In the genomic region with DNA sequence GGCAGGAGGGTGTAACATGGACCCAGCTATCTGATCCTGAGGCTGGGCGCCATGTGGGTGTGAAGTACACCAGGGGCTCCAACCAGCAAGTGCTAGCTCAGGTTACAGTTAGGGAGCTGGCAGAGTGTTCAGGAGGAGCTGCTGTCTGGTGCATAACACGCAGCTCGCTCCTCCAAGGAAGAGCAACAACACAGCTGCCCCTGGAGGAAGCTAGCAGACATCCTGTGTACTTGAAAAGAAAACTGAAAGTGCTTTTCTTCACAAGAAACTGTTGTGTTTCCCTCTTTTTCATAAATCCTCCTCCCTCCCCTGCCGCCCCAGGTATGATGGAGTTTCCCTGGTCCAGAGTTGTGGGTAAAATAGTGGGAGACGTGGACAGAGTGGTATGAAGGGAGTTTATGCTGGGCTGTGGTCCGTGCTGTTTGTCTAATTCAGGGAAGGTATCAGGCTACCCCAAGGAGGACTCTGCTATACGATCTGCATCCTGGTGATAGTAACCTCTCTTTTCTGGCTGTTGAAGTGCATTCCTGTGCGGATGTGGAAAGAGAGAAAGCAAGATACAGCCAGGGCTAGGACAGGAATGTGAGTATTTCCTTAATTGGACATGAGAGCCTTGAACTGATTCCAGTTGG, we compare ENCODE assay signal across 8 cellular contexts. TPM values are rescaled to one million over a fixed set of nuclear protein-coding genes. Genes with fewer than 3 reads are reported as not detected.
DNase-seq lines count a peak whose midpoint lies in the region; ATAC-seq and TF ChIP-seq lines count a peak whose summit lies in the region.

No MANE protein-coding gene starts in this region.

- H3K27me3 ChIP-seq in gastroesophageal sphincter, result no peaks in the 10 kb centered on the region
- H3K27me3 ChIP-seq in rectal smooth muscle tissue (ENCODE audit: control insufficient read depth, insufficient read depth, low read length), result no peaks in the 10 kb centered on the region

- peak overlapping the region; percentile 11 for H3K9ac ChIP-seq in rectal smooth muscle tissue (ENCODE audit: low read length)

- ATAC-seq in GM21825 (IDR thresholded peaks at IDR 0.05; ENCODE audit: unreplicated experiment), result peak; percentile 58
- peak; percentile 83 for ATAC-seq in gastroesophageal sphincter

- peaks cover 0 to 31% (median 15%) of the 10 kb centered on the region in 3 donors for H3K4me1 ChIP-seq in gastroesophageal sphincter
- peaks cover 7% of the 10 kb centered on the region for H3K4me1 ChIP-seq in rectal smooth muscle tissue (ENCODE audit: control insufficient read depth, insufficient read depth, low read length)

- peak overlapping the region; percentile 28 to 34 for H3K4me3 ChIP-seq in gastroesophageal sphincter
- peak overlapping the region; percentile 66 for H3K4me3 ChIP-seq in rectal smooth muscle tissue (ENCODE audit: low read length)

- TF ChIP-seq CTCF in GM12873 (IDR thresholded peaks at IDR 0.05; ENCODE audit: insufficient read depth, low read depth, low read length, missing control alignments) (peak; percentile 35), gastroesophageal sphincter (IDR thresholded peaks at IDR 0.05) (peak in 3 of 4 experiments; percentile 13 to 18 (median 18))

- H3K36me3 ChIP-seq in gastroesophageal sphincter, result no peaks in the 10 kb centered on the region
- no peaks in the 10 kb centered on the region for H3K36me3 ChIP-seq in rectal smooth muscle tissue (ENCODE audit: control insufficient read depth, insufficient read depth, low read length)

- peak; percentile 36 for DNase-seq in NCI-H2107 (lab: John Stamatoyannopoulos, UW)
- DNase-seq in activated T-cell treated with anti-CD3 and anti-CD28 coated beads, Interleukin-2, amount 50 U/mL, for 48 hours, result peak; percentile 59 to 63
- DNase-seq in NCI-H1105 treated with DMSO at 0.1 percent for 48 hours (lab: John Stamatoyannopoulos, UW), result no peak
- DNase-seq in T1000 (lab: John Stamatoyannopoulos, UW), result no peak

- no peaks in the 10 kb centered on the region for H3K9me3 ChIP-seq in gastroesophageal sphincter

- no peak for TF ChIP-seq EP300 in gastroesophageal sphincter (IDR thresholded peaks at IDR 0.05)

- no peak for TF ChIP-seq POLR2A in gastroesophageal sphincter (IDR thresholded peaks at IDR 0.05)

- peak overlapping the region; percentile 83 to 89 (median 86) for H3K27ac ChIP-seq in gastroesophageal sphincter
- H3K27ac ChIP-seq in rectal smooth muscle tissue (ENCODE audit: low read depth, low read length), result peak overlapping the region; percentile 82

- WGBS in gastroesophageal sphincter (ENCODE audit: low coverage in 1 of 2), 2 donors, result 0 to 9% methylated on average over 5 to 6 of the region's 8 CpGs

RNA-seq across cellular contexts. Expression of gene LBH, which starts 6.1 kb away (rescaled TPM):
- total RNA-seq in gastroesophageal sphincter, result 100 to 1,000 TPM in 3 of 4 donors, 10 to 100 TPM in 1; 62.3 to 509 (median 348) TPM

Comparison
In these comparisons a context has a peak if more than half of its experiments do, and no peak if none do; other contexts are left out.
1. DNase-seq: peak in NCI-H2107 (single experiment) and activated T-cell treated with anti-CD3 and anti-CD28 coated beads, Interleukin-2, amount 50 U/mL, for 48 hours (2 of 2); none in NCI-H1105 treated with DMSO at 0.1 percent for 48 hours (single experiment) and T1000 (single experiment).